Comparison of ENCODE assay signal across 8 cellular contexts in the genomic region with DNA sequence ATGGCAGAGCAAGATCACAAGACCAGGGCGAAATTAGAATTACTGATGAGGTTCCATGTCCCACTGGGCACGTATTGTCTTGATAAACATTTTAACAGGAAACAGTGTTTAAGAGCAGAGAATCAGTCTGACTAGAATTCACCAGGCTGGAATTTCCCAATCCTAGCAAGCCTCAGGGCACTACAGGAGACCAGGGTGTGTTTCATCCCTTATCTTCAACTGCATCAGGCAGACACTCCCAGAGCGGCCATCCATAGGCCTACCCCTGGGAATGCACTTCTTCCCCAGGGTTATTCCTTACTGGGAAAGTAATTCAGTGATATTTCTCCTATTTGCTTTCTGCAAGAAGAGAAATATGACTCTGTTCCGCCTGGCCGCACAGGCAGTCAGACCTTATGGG.
"Had no signal": no experiment of that assay in that cellular context is flagged by ENCODE, and none has a peak within 500 bp of the region (broad histone marks: within the 10 kb centered on the region; RNA-seq: fewer than 3 reads in every experiment).

No MANE protein-coding gene starts in this region.

- DNase-seq: GM23248, GOT3, H7, H9, HCEC 1CT, HFFc6 had no signal

- H2AFZ ChIP-seq: GM23248 had no signal

- H3K4me1 ChIP-seq: HAP-1 had no signal

- H3K4me3 ChIP-seq: GM23248, HAP-1 had no signal

- H3K36me3 ChIP-seq: HAP-1 had no signal

- ATAC-seq: HCT116 had no signal

- H3K9me3 Mint-ChIP-seq: H9, HFFc6 had no signal

- H3K27ac Mint-ChIP-seq: H9, HFFc6 had no signal

- H3K27ac ChIP-seq: GM23248 had no signal

- H3K4me3 Mint-ChIP-seq: H9, HFFc6 had no signal

- H3K4me1 Mint-ChIP-seq: H9 had no signal

- H3K9me3 ChIP-seq: HAP-1 had no signal
